2 cellular contexts compared by ENCODE assay signal in the genomic region with DNA sequence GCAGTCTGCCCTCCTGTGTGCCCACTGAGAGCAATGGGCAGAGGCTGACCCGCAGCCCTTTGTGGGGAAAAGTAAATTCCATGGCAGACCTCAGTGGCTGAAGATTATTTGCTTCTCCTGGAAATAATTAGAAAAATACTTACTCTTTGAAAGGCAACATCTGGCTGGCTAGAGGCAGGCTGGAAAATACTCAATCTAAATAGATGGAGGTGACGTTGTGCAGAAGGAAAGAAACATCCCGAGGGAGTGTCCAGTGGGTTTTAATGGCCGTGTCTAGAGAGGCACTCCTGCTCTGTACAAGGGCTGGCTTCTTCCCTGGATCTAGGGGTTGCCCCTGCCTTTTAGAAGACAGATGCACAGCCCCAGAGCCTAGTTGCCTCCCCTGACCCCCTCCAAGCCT.
TF ChIP-seq lines count a peak whose summit lies in the region.

No MANE protein-coding gene starts in this region.

TF ChIP-seq in GM23338, 12 proteins besides CTCF, POLR2A, EP300 and RAD21 (continues in another document):
- TF ChIP-seq POLR2AphosphoS5 (IDR thresholded peaks at IDR 0.05; ENCODE audit: low read depth) (no peak), NANOG (IDR thresholded peaks at IDR 0.05; ENCODE audit: borderline replicate concordance) (no peak), EZH2phosphoT487 (IDR thresholded peaks at IDR 0.05; ENCODE audit: unreplicated experiment) (no peak), EZH2 (IDR thresholded peaks at IDR 0.05; ENCODE audit: low read depth, unreplicated experiment) (no peak), STAT1 (IDR thresholded peaks at IDR 0.05; ENCODE audit: unreplicated experiment) (no peak), ZNF331 (CRISPR knock-in tag; IDR thresholded peaks at IDR 0.05; ENCODE audit: low read depth) (no peak), CREB1 (CRISPR knock-in tag; IDR thresholded peaks at IDR 0.05; ENCODE audit: low read depth) (no peak)
- TF ChIP-seq, protein P1, sequence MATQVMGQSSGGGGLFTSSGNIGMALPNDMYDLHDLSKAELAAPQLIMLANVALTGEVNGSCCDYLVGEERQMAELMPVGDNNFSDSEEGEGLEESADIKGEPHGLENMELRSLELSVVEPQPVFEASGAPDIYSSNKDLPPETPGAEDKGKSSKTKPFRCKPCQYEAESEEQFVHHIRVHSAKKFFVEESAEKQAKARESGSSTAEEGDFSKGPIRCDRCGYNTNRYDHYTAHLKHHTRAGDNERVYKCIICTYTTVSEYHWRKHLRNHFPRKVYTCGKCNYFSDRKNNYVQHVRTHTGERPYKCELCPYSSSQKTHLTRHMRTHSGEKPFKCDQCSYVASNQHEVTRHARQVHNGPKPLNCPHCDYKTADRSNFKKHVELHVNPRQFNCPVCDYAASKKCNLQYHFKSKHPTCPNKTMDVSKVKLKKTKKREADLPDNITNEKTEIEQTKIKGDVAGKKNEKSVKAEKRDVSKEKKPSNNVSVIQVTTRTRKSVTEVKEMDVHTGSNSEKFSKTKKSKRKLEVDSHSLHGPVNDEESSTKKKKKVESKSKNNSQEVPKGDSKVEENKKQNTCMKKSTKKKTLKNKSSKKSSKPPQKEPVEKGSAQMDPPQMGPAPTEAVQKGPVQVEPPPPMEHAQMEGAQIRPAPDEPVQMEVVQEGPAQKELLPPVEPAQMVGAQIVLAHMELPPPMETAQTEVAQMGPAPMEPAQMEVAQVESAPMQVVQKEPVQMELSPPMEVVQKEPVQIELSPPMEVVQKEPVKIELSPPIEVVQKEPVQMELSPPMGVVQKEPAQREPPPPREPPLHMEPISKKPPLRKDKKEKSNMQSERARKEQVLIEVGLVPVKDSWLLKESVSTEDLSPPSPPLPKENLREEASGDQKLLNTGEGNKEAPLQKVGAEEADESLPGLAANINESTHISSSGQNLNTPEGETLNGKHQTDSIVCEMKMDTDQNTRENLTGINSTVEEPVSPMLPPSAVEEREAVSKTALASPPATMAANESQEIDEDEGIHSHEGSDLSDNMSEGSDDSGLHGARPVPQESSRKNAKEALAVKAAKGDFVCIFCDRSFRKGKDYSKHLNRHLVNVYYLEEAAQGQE (IDR thresholded peaks at IDR 0.05; ENCODE audit: unreplicated experiment), result no peak
- TF ChIP-seq, protein P2, sequence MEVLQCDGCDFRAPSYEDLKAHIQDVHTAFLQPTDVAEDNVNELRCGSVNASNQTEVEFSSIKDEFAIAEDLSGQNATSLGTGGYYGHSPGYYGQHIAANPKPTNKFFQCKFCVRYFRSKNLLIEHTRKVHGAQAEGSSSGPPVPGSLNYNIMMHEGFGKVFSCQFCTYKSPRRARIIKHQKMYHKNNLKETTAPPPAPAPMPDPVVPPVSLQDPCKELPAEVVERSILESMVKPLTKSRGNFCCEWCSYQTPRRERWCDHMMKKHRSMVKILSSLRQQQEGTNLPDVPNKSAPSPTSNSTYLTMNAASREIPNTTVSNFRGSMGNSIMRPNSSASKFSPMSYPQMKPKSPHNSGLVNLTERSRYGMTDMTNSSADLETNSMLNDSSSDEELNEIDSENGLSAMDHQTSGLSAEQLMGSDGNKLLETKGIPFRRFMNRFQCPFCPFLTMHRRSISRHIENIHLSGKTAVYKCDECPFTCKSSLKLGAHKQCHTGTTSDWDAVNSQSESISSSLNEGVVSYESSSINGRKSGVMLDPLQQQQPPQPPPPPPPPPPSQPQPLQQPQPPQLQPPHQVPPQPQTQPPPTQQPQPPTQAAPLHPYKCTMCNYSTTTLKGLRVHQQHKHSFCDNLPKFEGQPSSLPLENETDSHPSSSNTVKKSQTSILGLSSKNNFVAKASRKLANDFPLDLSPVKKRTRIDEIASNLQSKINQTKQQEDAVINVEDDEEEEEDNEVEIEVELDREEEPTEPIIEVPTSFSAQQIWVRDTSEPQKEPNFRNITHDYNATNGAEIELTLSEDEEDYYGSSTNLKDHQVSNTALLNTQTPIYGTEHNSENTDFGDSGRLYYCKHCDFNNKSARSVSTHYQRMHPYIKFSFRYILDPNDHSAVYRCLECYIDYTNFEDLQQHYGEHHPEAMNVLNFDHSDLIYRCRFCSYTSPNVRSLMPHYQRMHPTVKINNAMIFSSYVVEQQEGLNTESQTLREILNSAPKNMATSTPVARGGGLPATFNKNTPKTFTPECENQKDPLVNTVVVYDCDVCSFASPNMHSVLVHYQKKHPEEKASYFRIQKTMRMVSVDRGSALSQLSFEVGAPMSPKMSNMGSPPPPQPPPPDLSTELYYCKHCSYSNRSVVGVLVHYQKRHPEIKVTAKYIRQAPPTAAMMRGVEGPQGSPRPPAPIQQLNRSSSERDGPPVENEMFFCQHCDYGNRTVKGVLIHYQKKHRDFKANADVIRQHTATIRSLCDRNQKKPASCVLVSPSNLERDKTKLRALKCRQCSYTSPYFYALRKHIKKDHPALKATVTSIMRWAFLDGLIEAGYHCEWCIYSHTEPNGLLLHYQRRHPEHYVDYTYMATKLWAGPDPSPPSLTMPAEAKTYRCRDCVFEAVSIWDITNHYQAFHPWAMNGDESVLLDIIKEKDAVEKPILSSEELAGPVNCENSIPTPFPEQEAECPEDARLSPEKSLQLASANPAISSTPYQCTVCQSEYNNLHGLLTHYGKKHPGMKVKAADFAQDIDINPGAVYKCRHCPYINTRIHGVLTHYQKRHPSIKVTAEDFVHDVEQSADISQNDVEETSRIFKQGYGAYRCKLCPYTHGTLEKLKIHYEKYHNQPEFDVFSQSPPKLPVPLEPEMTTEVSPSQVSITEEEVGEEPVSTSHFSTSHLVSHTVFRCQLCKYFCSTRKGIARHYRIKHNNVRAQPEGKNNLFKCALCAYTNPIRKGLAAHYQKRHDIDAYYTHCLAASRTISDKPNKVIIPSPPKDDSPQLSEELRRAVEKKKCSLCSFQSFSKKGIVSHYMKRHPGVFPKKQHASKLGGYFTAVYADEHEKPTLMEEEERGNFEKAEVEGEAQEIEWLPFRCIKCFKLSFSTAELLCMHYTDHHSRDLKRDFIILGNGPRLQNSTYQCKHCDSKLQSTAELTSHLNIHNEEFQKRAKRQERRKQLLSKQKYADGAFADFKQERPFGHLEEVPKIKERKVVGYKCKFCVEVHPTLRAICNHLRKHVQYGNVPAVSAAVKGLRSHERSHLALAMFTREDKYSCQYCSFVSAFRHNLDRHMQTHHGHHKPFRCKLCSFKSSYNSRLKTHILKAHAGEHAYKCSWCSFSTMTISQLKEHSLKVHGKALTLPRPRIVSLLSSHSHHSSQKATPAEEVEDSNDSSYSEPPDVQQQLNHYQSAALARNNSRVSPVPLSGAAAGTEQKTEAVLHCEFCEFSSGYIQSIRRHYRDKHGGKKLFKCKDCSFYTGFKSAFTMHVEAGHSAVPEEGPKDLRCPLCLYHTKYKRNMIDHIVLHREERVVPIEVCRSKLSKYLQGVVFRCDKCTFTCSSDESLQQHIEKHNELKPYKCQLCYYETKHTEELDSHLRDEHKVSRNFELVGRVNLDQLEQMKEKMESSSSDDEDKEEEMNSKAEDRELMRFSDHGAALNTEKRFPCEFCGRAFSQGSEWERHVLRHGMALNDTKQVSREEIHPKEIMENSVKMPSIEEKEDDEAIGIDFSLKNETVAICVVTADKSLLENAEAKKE (CRISPR knock-in tag; IDR thresholded peaks at IDR 0.05), result no peak
- TF ChIP-seq, protein P3, sequence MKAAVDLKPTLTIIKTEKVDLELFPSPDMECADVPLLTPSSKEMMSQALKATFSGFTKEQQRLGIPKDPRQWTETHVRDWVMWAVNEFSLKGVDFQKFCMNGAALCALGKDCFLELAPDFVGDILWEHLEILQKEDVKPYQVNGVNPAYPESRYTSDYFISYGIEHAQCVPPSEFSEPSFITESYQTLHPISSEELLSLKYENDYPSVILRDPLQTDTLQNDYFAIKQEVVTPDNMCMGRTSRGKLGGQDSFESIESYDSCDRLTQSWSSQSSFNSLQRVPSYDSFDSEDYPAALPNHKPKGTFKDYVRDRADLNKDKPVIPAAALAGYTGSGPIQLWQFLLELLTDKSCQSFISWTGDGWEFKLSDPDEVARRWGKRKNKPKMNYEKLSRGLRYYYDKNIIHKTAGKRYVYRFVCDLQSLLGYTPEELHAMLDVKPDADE (IDR thresholded peaks at IDR 0.05), result no peak

TF ChIP-seq in H1, 55 proteins besides CTCF, POLR2A, EP300 and RAD21:
- TF ChIP-seq SP4 (IDR thresholded peaks at IDR 0.05; ENCODE audit: low read length) (no peak), KDM1A (IDR thresholded peaks at IDR 0.05; ENCODE audit: borderline replicate concordance, low read length) (no peak), MAFK (IDR thresholded peaks at IDR 0.05; ENCODE audit: low read depth, low read length) (no peak), POLR2AphosphoS5 (IDR thresholded peaks at IDR 0.05; ENCODE audit: low read depth, low read length) (no peak), JUN (IDR thresholded peaks at IDR 0.05; ENCODE audit: low read depth, low read length) (no peak)
